In genomic region chr21:26449161-26449560, GRCh38 we compare ENCODE assay signal across 12 cellular contexts.
A peak's percentile ranks its signal among the peaks of the same experiment; 100 is the strongest.
DNase-seq lines count a peak whose midpoint lies in the region; ATAC-seq and TF ChIP-seq lines count a peak whose summit lies in the region.
"Had no signal": no experiment of that assay in that cellular context is flagged by ENCODE, and none has a peak within 500 bp of the region (broad histone marks: within the 10 kb centered on the region; RNA-seq: fewer than 3 reads in every experiment).

No MANE protein-coding gene starts in this region.

- peak; percentile 61 to 78 for ATAC-seq in left cardiac atrium
- ATAC-seq in gastrocnemius medialis: no peak
- no peak for ATAC-seq in HG03469 (IDR thresholded peaks at IDR 0.05; ENCODE audit: unreplicated experiment)
- ATAC-seq: GM12878, HCT116 had no signal

- TF ChIP-seq CTCF in gastrocnemius medialis (IDR thresholded peaks at IDR 0.05 in 4 of 5, conservative IDR thresholded peaks at IDR 0.05 in 1 of 5): no peak

- intact Hi-C loops in left cardiac atrium (cut with DNase I): no loop called here
- intact Hi-C loops in gastrocnemius medialis (cut with DNase I; ENCODE audit: low total_unique reads): no loop called here

- H3K4me1 ChIP-seq in gastrocnemius medialis: no peaks in the 10 kb centered on the region
- H3K4me1 ChIP-seq: prostate gland had no signal

- H3K27ac ChIP-seq in caudate nucleus (ENCODE audit: low read depth, low read length) (peak overlapping the region; percentile 32), gastrocnemius medialis (no peak overlapping the region)

- no peak overlapping the region for H3K4me3 ChIP-seq in gastrocnemius medialis
- H3K4me3 ChIP-seq: GM12878, prostate gland had no signal

- DNase-seq in HPDE6-E6E7 (ENCODE audit: extremely low spot score) (peak; percentile 58), caudate nucleus (lab: John Stamatoyannopoulos, UW) (peak in 1 of 61 donors; percentile 5), left cardiac atrium (no peak), stromal cell of bone marrow (ENCODE audit: low read depth) (peak; percentile 61), gastrocnemius medialis (no peak)
- DNase-seq in stimulated activated CD8-positive, alpha-beta memory T cell treated with anti-CD3 and anti-CD28 coated beads, Interleukin-4, amount 100 ng/mL, for 48 hours: no peak
- DNase-seq: mesendoderm, NCI-H1436 had no signal

- no peaks in the 10 kb centered on the region for H3K9me3 ChIP-seq in gastrocnemius medialis
- H3K9me3 ChIP-seq: prostate gland had no signal

- H3K27me3 ChIP-seq in gastrocnemius medialis: no peaks in the 10 kb centered on the region

- in situ Hi-C loops in gastrocnemius medialis (cut with MboI; ENCODE audit: low sequenced_read_pairs in 4 of 4): no loop called here

- no peaks in the 10 kb centered on the region for H3K36me3 ChIP-seq in gastrocnemius medialis
- H3K36me3 ChIP-seq: prostate gland had no signal

- TF ChIP-seq POLR2A in gastrocnemius medialis (IDR thresholded peaks at IDR 0.05): no peak

Comparison
In these comparisons a context has a peak if more than half of its experiments do, and no peak if none do; other contexts are left out.
1. DNase-seq: peak in HPDE6-E6E7 (single experiment) and stromal cell of bone marrow (single experiment); none in left cardiac atrium (single experiment), gastrocnemius medialis (0 of 2) and stimulated activated CD8-positive, alpha-beta memory T cell treated with anti-CD3 and anti-CD28 coated beads, Interleukin-4, amount 100 ng/mL, for 48 hours (single experiment).
2. ATAC-seq: peak in left cardiac atrium (2 of 2); none in gastrocnemius medialis (0 of 2) and HG03469 (single experiment).